ENCODE assay signal across 13 cellular contexts in the genomic region with DNA sequence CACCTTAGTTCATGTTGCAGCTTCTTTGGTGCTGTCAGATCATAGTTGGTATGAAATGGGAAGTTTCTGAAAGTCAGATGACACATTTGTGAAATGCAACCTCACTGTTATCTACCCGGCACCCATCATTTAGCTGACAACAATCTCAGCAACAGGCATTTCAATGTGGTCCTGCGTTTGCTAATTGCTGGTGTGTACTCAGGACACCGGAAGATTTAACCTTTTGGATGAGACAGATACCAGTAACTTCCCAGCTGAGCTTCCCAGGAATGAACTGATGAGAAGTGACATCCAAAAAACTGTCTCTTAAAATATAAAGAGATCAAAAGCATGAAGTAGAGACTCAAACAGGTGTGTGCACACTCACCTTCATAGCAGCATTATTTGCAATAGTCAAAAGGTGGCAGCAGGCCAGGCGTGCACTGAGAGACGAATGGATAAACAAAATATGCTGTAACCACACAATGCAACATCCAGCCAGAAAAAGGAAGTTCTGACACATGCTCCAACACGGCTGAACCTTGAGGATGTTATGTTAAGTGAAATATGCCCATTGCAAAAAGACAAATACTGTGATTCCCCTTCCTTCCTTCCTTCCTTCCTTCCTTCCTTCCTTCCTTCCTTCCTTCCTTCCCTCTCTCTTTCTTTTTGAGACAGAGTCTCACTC. TPM values are rescaled to one million over a fixed set of nuclear protein-coding genes. Genes with fewer than 3 reads are reported as not detected.
A peak's percentile ranks its signal among the peaks of the same experiment; 100 is the strongest.
DNase-seq lines count a peak whose midpoint lies in the region; ATAC-seq and TF ChIP-seq lines count a peak whose summit lies in the region.
"Had no signal": no experiment of that assay in that cellular context is flagged by ENCODE, and none has a peak within 500 bp of the region (broad histone marks: within the 10 kb centered on the region; RNA-seq: fewer than 3 reads in every experiment).

No MANE protein-coding gene starts in this region.

- no peak for TF ChIP-seq POLR2A in body of pancreas (IDR thresholded peaks at IDR 0.05)

- ATAC-seq in body of pancreas (peak; percentile 48), lower lobe of right lung (peak; percentile 39 to 41), HG03175 (IDR thresholded peaks at IDR 0.05; ENCODE audit: unreplicated experiment) (no peak), HG03460 (IDR thresholded peaks at IDR 0.05; ENCODE audit: unreplicated experiment) (no peak), HG03442 (IDR thresholded peaks at IDR 0.05; ENCODE audit: unreplicated experiment) (no peak)
- ATAC-seq: stimulated activated effector memory CD8-positive, alpha-beta T cell treated with anti-CD3 and anti-CD28 coated beads, Interleukin-12 subunit alpha, Interleukin-12 subunit beta, amount 100 ng/mL, for 72 hours had no signal

- H3K4me1 ChIP-seq in body of pancreas (no peaks in the 10 kb centered on the region), lower lobe of right lung (no peaks in the 10 kb centered on the region)

- DNase-seq in HPDE6-E6E7 (ENCODE audit: extremely low spot score), result peak; percentile 32
- peak; percentile 55 for DNase-seq in NCI-H774 (lab: John Stamatoyannopoulos, UW)
- peak; percentile 38 to 65 (median 60) for DNase-seq in body of pancreas
- DNase-seq in lower lobe of right lung, result peak; percentile 59
- no peak for DNase-seq in activated gamma-delta T cell treated with Interleukin-2 at 50 U/mL for 16 hours
- DNase-seq: activated CD8-positive, alpha-beta memory T cell treated with anti-CD3 and anti-CD28 coated beads, Interleukin-2, amount 50 U/mL, for 4 hours; aorta; T1000 had no signal

- H3K36me3 ChIP-seq in body of pancreas (replicated peaks in 1 of 2; ENCODE audit: insufficient read depth in 1 of 2, low read depth in 2 of 2) (no peaks in the 10 kb centered on the region), lower lobe of right lung (no peaks in the 10 kb centered on the region)

- H3K9me3 ChIP-seq in body of pancreas (no peaks in the 10 kb centered on the region), lower lobe of right lung (no peaks in the 10 kb centered on the region)

- intact Hi-C loops in body of pancreas (cut with DNase I), result no loop called here
- intact Hi-C loops in lower lobe of right lung (cut with DNase I), result no loop called here

- 22 to 32% methylated on average over 6 of the region's 6 CpGs for WGBS in body of pancreas, 2 donors

- TF ChIP-seq CTCF in body of pancreas (IDR thresholded peaks at IDR 0.05), result no peak
- no peak for TF ChIP-seq CTCF in lower lobe of right lung (IDR thresholded peaks at IDR 0.05)

- H3K4me3 ChIP-seq in body of pancreas (no peak overlapping the region), lower lobe of right lung (no peak overlapping the region)

- H3K27ac ChIP-seq in body of pancreas (no peak overlapping the region), lower lobe of right lung (no peak overlapping the region)

- H3K27me3 ChIP-seq in body of pancreas (no peaks in the 10 kb centered on the region), lower lobe of right lung (ENCODE audit: low read depth) (no peaks in the 10 kb centered on the region)

RNA-seq across cellular contexts. Expression of a gene that starts 7.9 kb away (rescaled TPM):
- under 1 TPM in 1 of 2 donors, not detected in 1; 0.26 TPM for total RNA-seq in body of pancreas
- not detected for total RNA-seq in lower lobe of right lung
- total RNA-seq: fibroblast of lung had no signal

Comparison
In these comparisons a context has a peak if more than half of its experiments do, and no peak if none do; other contexts are left out.
1. ATAC-seq: peak in body of pancreas (single experiment) and lower lobe of right lung (2 of 2); none in HG03175 (single experiment), HG03460 (single experiment) and HG03442 (single experiment).